ENCODE assay signal across 24 cellular contexts in the genomic region with DNA sequence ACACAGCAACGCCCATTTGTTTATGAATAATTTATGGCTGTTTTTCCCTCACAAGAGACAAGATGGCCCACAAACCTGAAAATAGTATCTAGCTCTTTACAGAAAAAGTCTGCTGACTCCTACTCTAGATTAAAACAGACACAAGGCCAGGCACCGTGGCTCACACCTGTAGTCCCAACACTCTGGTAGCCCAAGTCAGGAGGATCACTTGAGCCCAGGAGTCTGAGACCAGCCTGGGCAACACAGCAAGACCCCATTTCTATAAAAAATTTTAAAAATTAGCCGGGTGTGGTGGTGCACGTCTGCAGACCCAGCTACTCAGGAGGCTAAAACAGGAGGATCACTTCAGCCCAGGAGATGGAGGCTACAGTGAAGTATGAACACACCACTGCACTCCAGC.
"Had no signal": no experiment of that assay in that cellular context is flagged by ENCODE, and none has a peak within 500 bp of the region (broad histone marks: within the 10 kb centered on the region; RNA-seq: fewer than 3 reads in every experiment).

No MANE protein-coding gene starts in this region.

- DNase-seq: dermis blood vessel endothelial cell; dorsolateral prefrontal cortex; effector CD4-positive, alpha-beta T cell; effector memory CD4-positive, alpha-beta T cell; foreskin melanocyte; gastrocnemius medialis; glutamatergic neuron; head of caudate nucleus; heart right ventricle; hippocampal formation; left cardiac atrium; left lung; left ventricle myocardium superior; lower lobe of right lung; mesenchymal stem cell; mucosa of descending colon; naive B cell had no signal

- FAIRE-seq: colon, endothelial cell of umbilical vein, islet of Langerhans, keratinocyte had no signal

- H3K36me3 ChIP-seq: esophagus muscularis mucosa, gastrocnemius medialis, left lung, lower lobe of right lung had no signal

- H3K4me1 ChIP-seq: gastrocnemius medialis, lower lobe of right lung had no signal

- H3K27me3 ChIP-seq: dorsolateral prefrontal cortex, esophagus muscularis mucosa, gastrocnemius medialis, heart right ventricle, left lung had no signal

- ATAC-seq: gastrocnemius medialis, heart right ventricle, left cardiac atrium, left lung, left ventricle myocardium superior, lower lobe of right lung, mucosa of descending colon had no signal

- H3K9me3 ChIP-seq: esophagus muscularis mucosa, gastrocnemius medialis, heart right ventricle, left lung, lower lobe of right lung, mucosa of descending colon had no signal

- H3K9me3 Mint-ChIP-seq: naive B cell had no signal

- H3K4me3 Mint-ChIP-seq: mesothelial cell of epicardium, naive B cell had no signal

- H3K27ac Mint-ChIP-seq: mesothelial cell of epicardium, naive B cell had no signal

- H3K27me3 Mint-ChIP-seq: naive B cell had no signal

- H3K27ac ChIP-seq: coronary artery, dorsolateral prefrontal cortex, esophagus muscularis mucosa, gastrocnemius medialis, heart right ventricle, left lung, lower lobe of right lung had no signal

- H3K4me3 ChIP-seq: coronary artery, dorsolateral prefrontal cortex, esophagus muscularis mucosa, gastrocnemius medialis, heart right ventricle, left lung, lower lobe of right lung, mucosa of descending colon had no signal

- H3K36me3 Mint-ChIP-seq: naive B cell had no signal
